Comparison of ENCODE assay signal across 18 cellular contexts in the genomic region with DNA sequence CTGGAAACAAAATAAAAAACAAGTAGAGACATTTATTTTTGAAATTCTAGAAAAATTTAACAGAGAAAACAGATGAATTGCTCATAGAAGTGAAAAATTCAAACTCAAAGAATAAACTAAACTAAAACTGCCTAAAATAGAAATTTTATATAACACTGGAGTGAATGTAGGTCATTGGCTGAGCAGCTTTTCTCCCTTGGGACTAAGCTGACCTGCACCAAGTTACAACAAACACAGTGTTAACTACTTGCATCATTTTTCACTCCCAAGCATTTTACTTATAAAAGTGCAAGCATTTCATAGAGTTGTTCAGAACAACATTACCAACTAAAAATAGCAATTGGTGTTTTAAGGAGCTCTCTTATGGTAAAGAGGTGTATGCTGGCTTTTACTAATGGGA.
DNase-seq lines count a peak whose midpoint lies in the region; ATAC-seq and TF ChIP-seq lines count a peak whose summit lies in the region.
"Had no signal": no experiment of that assay in that cellular context is flagged by ENCODE, and none has a peak within 500 bp of the region (broad histone marks: within the 10 kb centered on the region; RNA-seq: fewer than 3 reads in every experiment).

No MANE protein-coding gene starts in this region.

- H2AFZ ChIP-seq in PC-9 = no peak overlapping the region

- H3F3A ChIP-seq in PC-9 (ENCODE audit: insufficient read depth, low read depth) = peaks cover 11% of the 10 kb centered on the region; the same call in 1 of the 2 replicates

- BruUV-seq in PC-9 (replicated peaks; lab: Mats Ljungman, UMichigan) = no TSS peak

- peak overlapping the region; percentile 40 for H3K27ac ChIP-seq in HUES48 (ENCODE audit: low read depth, low read length)
- peak overlapping the region; percentile 35 for H3K27ac ChIP-seq in subcutaneous abdominal adipose tissue (ENCODE audit: low read depth, low read length)
- no peak overlapping the region for H3K27ac ChIP-seq in PC-9
- H3K27ac ChIP-seq: C4-2B, RWPE1 had no signal

- no peak overlapping the region for H3K9ac ChIP-seq in HUES48 (ENCODE audit: low read depth, low read length)
- no peak overlapping the region for H3K9ac ChIP-seq in subcutaneous abdominal adipose tissue (ENCODE audit: low read length in 5 of 5)

- no peak for ATAC-seq in HG03159 (IDR thresholded peaks at IDR 0.05; ENCODE audit: unreplicated experiment)

- no peak for TF ChIP-seq CTCF in fibroblast of the aortic adventitia (IDR thresholded peaks at IDR 0.05; ENCODE audit: insufficient read depth, low read length)
- TF ChIP-seq CTCF in PC-9 (conservative IDR thresholded peaks at IDR 0.05) = no peak

- no peak overlapping the region for H3K4me3 ChIP-seq in HUES48 (ENCODE audit: low read depth, low read length)
- no peak overlapping the region for H3K4me3 ChIP-seq in fibroblast of the aortic adventitia (ENCODE audit: low read depth, low read length)
- H3K4me3 ChIP-seq in subcutaneous abdominal adipose tissue (ENCODE audit: low read depth in 1 of 5, low read length in 5 of 5) = no peak overlapping the region
- H3K4me3 ChIP-seq in PC-9 = no peak overlapping the region

- no peak overlapping the region for H3K4me2 ChIP-seq in PC-9

- H4K20me1 ChIP-seq in PC-9 (ENCODE audit: insufficient read depth) = 0 out of 2 replicates have a peak, but pooled peaks cover 2% of the 10 kb centered on the region

- intact Hi-C loops in PC-9 (cut with micrococcal nuclease; ENCODE audit: unreplicated experiment) (no loop called here), posterior vena cava (cut with DNase I) (no loop called here)

- H3K9me2 ChIP-seq in PC-9 (ENCODE audit: insufficient read depth) = no peaks in the 10 kb centered on the region

- H3K27me3 ChIP-seq in HUES48 (ENCODE audit: control insufficient read depth, insufficient read depth, low read length) (no peaks in the 10 kb centered on the region), subcutaneous abdominal adipose tissue (ENCODE audit: control insufficient read depth in 5 of 5, insufficient read depth in 4 of 5, low read length in 5 of 5) (no peaks in the 10 kb centered on the region), PC-9 (ENCODE audit: insufficient read depth, low read depth) (no peaks in the 10 kb centered on the region)

- POLR2A ChIA-PET in PC-9 (lab: Charles Lee; ENCODE audit: unreplicated experiment) = no interaction called here

- no peaks in the 10 kb centered on the region for H3K79me2 ChIP-seq in PC-9 (ENCODE audit: low read depth)

- H3K4me1 ChIP-seq in HUES48 (ENCODE audit: control insufficient read depth, insufficient read depth, low read length) = peaks cover 8% of the 10 kb centered on the region; the same call in 1 of the 2 replicates
- peaks cover 0 to 13% (median 7%) of the 10 kb centered on the region in 5 donors for H3K4me1 ChIP-seq in subcutaneous abdominal adipose tissue (ENCODE audit: control insufficient read depth in 5 of 5, insufficient read depth in 5 of 5, low read length in 5 of 5)
- no peaks in the 10 kb centered on the region for H3K4me1 ChIP-seq in PC-9 (replicated peaks; ENCODE audit: insufficient read depth)

- H3K9me3 ChIP-seq in HUES48 (ENCODE audit: control insufficient read depth, insufficient read depth, low read length) (no peaks in the 10 kb centered on the region), subcutaneous abdominal adipose tissue (ENCODE audit: control insufficient read depth in 5 of 5, low read length in 5 of 5) (no peaks in the 10 kb centered on the region), PC-9 (ENCODE audit: insufficient read depth, low read depth) (no peaks in the 10 kb centered on the region)

- CTCF ChIA-PET in PC-9 (lab: Charles Lee) = no interaction called here

- H3K36me3 ChIP-seq in HUES48 (ENCODE audit: control insufficient read depth, insufficient read depth, low read length) (peaks cover 56% of the 10 kb centered on the region), subcutaneous abdominal adipose tissue (ENCODE audit: control insufficient read depth in 5 of 5, insufficient read depth in 5 of 5, low read length in 5 of 5) (peaks cover 36 to 52% (median 37%) of the 10 kb centered on the region in 5 donors), PC-9 (ENCODE audit: low read depth) (peaks cover 25% of the 10 kb centered on the region)

- peak; percentile 66 for DNase-seq in cerebellar cortex (ENCODE audit: low spot score)
- peak; percentile 49 for DNase-seq in fibroblast of the aortic adventitia (ENCODE audit: low read depth)
- no peak for DNase-seq in PC-9
- no peak for DNase-seq in posterior vena cava (ENCODE audit: low spot score)
- DNase-seq: COR-L47; DMS153; H9; KBM-7; NCI-H1092 treated with DMSO at 0.1 percent for 48 hours; NCI-H1694 treated with DMSO at 0.1 percent for 48 hours; NCI-H69; NK-92 treated with Interleukin-12 subunit alpha and Interleukin-12 subunit beta, amount 100 ng/mL, for 24 hours; OCI-M1 had no signal

Comparison
In these comparisons a context has a peak if more than half of its experiments do, and no peak if none do; other contexts are left out.
1. DNase-seq: peak in cerebellar cortex (single experiment) and fibroblast of the aortic adventitia (single experiment); none in PC-9 (0 of 2) and posterior vena cava (single experiment).